1 cellular context compared by ENCODE assay signal in genomic region chr13:40622246-40622645, GRCh38.
TF ChIP-seq lines count a peak whose summit lies in the region.

No MANE protein-coding gene starts in this region.

TF ChIP-seq in endothelial cell of umbilical vein, 7 proteins besides CTCF, POLR2A, EP300 and RAD21 (continued from another document):
- TF ChIP-seq POLR2AphosphoS5 (IDR thresholded peaks at IDR 0.05; ENCODE audit: insufficient read depth, low read depth, low read length): no peak
- TF ChIP-seq EZH2 (IDR thresholded peaks at IDR 0.05; ENCODE audit: borderline replicate concordance, low read depth, low read length, severe bottlenecking): no peak
- TF ChIP-seq FOS (IDR thresholded peaks at IDR 0.05; ENCODE audit: borderline replicate concordance, insufficient read depth, low read length): no peak
- TF ChIP-seq JUN (IDR thresholded peaks at IDR 0.05; ENCODE audit: borderline replicate concordance, insufficient read depth, insufficient read length, low read depth): no peak
- no peak for TF ChIP-seq MYC (IDR thresholded peaks at IDR 0.05; ENCODE audit: low read depth, low read length)
TF ChIP-seq in endothelial cell of umbilical vein: peak in this region for 0.
